In genomic region chr7:92845736-92846135, GRCh38 we compare ENCODE assay signal across 25 cellular contexts.
"Had no signal": no experiment of that assay in that cellular context is flagged by ENCODE, and none has a peak within 500 bp of the region (broad histone marks: within the 10 kb centered on the region; RNA-seq: fewer than 3 reads in every experiment).

No MANE protein-coding gene starts in this region.

- H3K9me3 Mint-ChIP-seq: dendritic cell treated with granulocyte-macrophage colony-stimulating factor and Interleukin-4, amounts not matched to agents 40 ng/mL and 50 ng/mL, for 4 days; nephron progenitor cell had no signal

- H3K4me3 Mint-ChIP-seq: dendritic cell treated with granulocyte-macrophage colony-stimulating factor and Interleukin-4, amounts not matched to agents 40 ng/mL and 50 ng/mL, for 4 days; endodermal cell; naive thymus-derived CD8-positive, alpha-beta T cell; nephron progenitor cell; stimulated activated effector memory CD8-positive, alpha-beta T cell treated with anti-CD3 and anti-CD28 coated beads, Interleukin-12 subunit alpha, Interleukin-12 subunit beta, amount 100 ng/mL, for 72 hours had no signal

- H3K4me3 ChIP-seq: gastrocnemius medialis, lower lobe of right lung, prostate gland, right atrium auricular region, smooth muscle cell, thoracic aorta, tibial nerve, upper lobe of right lung, uterus had no signal

- H3K27ac Mint-ChIP-seq: dendritic cell treated with granulocyte-macrophage colony-stimulating factor and Interleukin-4, amounts not matched to agents 40 ng/mL and 50 ng/mL, for 4 days; endodermal cell; naive thymus-derived CD8-positive, alpha-beta T cell; nephron progenitor cell; stimulated activated effector memory CD8-positive, alpha-beta T cell treated with anti-CD3 and anti-CD28 coated beads, Interleukin-12 subunit alpha, Interleukin-12 subunit beta, amount 100 ng/mL, for 72 hours had no signal

- H3K4me1 Mint-ChIP-seq: nephron progenitor cell had no signal

- H3K27me3 Mint-ChIP-seq: dendritic cell treated with granulocyte-macrophage colony-stimulating factor and Interleukin-4, amounts not matched to agents 40 ng/mL and 50 ng/mL, for 4 days had no signal

- DNase-seq: effector CD8-positive, alpha-beta T cell; endodermal cell; foreskin fibroblast; gastrocnemius medialis; head of caudate nucleus; left ventricle myocardium superior; lower lobe of right lung; naive thymus-derived CD8-positive, alpha-beta T cell; nephron progenitor cell; nucleus accumbens; stimulated activated CD4-positive, alpha-beta T cell treated with anti-CD3 and anti-CD28 coated beads, Interleukin-12 subunit alpha, Interleukin-12 subunit beta, amount 100 ng/mL, for 4 hours; stimulated activated CD4-positive, alpha-beta T cell treated with anti-CD3 and anti-CD28 coated beads, Interleukin-2, amount 100 ng/mL, for 24 hours; stimulated activated CD4-positive, alpha-beta T cell treated with anti-CD3 and anti-CD28 coated beads, Interleukin-4, amount 100 ng/mL, for 24 hours; stimulated activated naive CD4-positive, alpha-beta T cell treated with Interleukin-2 at 50 U/mL for 16 hours; upper lobe of right lung; uterus had no signal

- ATAC-seq: esophagus mucosa; gastrocnemius medialis; left ventricle myocardium superior; lower lobe of right lung; naive thymus-derived CD8-positive, alpha-beta T cell; sciatic nerve; stimulated activated effector memory CD8-positive, alpha-beta T cell treated with anti-CD3 and anti-CD28 coated beads, Interleukin-12 subunit alpha, Interleukin-12 subunit beta, amount 100 ng/mL, for 72 hours; upper lobe of right lung had no signal
